In the genomic region with DNA sequence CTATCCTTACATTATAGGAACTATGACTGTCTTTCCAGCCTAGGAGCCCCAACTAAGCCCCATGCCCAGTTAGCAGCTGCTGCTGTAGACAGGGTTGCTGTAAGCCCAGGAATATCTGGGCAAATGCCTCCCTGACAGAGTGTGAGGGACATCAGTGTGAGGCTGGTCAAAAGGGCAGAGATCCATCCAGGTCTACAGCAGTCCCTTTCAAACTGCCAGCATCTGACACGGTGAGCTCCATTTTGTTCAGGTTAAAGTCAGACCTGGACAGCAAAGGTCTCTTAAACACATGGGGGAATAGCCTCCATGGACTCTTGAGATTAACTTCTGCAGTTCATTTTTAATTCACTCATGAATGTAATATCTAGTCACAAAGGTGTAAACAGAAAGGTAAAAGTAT, we compare ENCODE assay signal across 25 cellular contexts. TPM values are rescaled to one million over a fixed set of nuclear protein-coding genes. Genes with fewer than 3 reads are reported as not detected.
"Had no signal": no experiment of that assay in that cellular context is flagged by ENCODE, and none has a peak within 500 bp of the region (broad histone marks: within the 10 kb centered on the region; RNA-seq: fewer than 3 reads in every experiment).

No MANE protein-coding gene starts in this region.

- H3K27ac ChIP-seq: ascending aorta, left lung, vagina, VCaP had no signal

- H3K4me1 ChIP-seq: ascending aorta, vagina had no signal

- DNase-seq: activated CD4-positive, alpha-beta T cell treated with anti-CD3 and anti-CD28 coated beads, Interleukin-2, amount 50 U/mL, for 1 hour; activated CD4-positive, CD25-positive, alpha-beta regulatory T cell treated with anti-CD3 and anti-CD28 coated beads, Interleukin-2, amount 50 U/mL, for 72 hours; activated CD8-positive, alpha-beta memory T cell treated with anti-CD3 and anti-CD28 coated beads, Interleukin-2, amount 50 U/mL, for 4 hours; activated effector memory CD4-positive, alpha-beta T cell treated with Interleukin-2 at 50 U/mL for 16 hours; activated naive CD4-positive, alpha-beta T cell treated with anti-CD3 and anti-CD28 coated beads, Interleukin-2, amount 50 U/mL, for 16 hours; activated T-cell treated with anti-CD3 and anti-CD28 coated beads, Interleukin-2, amount 50 U/mL, for 48 hours; cerebellar nuclear complex; effector memory CD4-positive, alpha-beta T cell; foreskin fibroblast; hippocampal formation; left lung; naive thymus-derived CD8-positive, alpha-beta T cell; nucleus accumbens; stimulated activated CD4-positive, alpha-beta T cell treated with anti-CD3 and anti-CD28 coated beads, Interleukin-2, amount 100 ng/mL, for 24 hours; stimulated activated naive CD4-positive, alpha-beta T cell treated with Interleukin-2 at 50 U/mL for 16 hours; SW 1271; T-helper 2 cell; trophoblast cell had no signal

- H3K4me3 ChIP-seq: ascending aorta, left lung, vagina had no signal

- FAIRE-seq: keratinocyte had no signal

- H3K27me3 ChIP-seq: ascending aorta, left lung, vagina had no signal

- H3K9me3 ChIP-seq: ascending aorta, left lung, vagina had no signal

- ATAC-seq: left lung; naive thymus-derived CD8-positive, alpha-beta T cell had no signal

RNA-seq across cellular contexts. Expression of gene IFIT1B, which starts 36.7 kb away (rescaled TPM):
- total RNA-seq: ascending aorta; left lung; mucosa of gallbladder; naive thymus-derived CD8-positive, alpha-beta T cell; renal cortical epithelial cell; subcutaneous adipose tissue; vagina had no signal
- polyA plus RNA-seq: keratinocyte; naive thymus-derived CD8-positive, alpha-beta T cell had no signal
